ENCODE assay signal across 16 cellular contexts in genomic region chr21:45341779-45342178, GRCh38. TPM values are rescaled to one million over a fixed set of nuclear protein-coding genes. Genes with fewer than 3 reads are reported as not detected.
DNase-seq lines count a peak whose midpoint lies in the region; ATAC-seq lines count a peak whose summit lies in the region.
"Had no signal": no experiment of that assay in that cellular context is flagged by ENCODE, and none has a peak within 500 bp of the region (broad histone marks: within the 10 kb centered on the region; RNA-seq: fewer than 3 reads in every experiment).

No MANE protein-coding gene starts in this region.

- DNase-seq in G401 (ENCODE audit: low spot score) = peak; percentile 70
- peak; percentile 74 for DNase-seq in NCI-H2107 treated with DMSO at 0.1 percent for 48 hours (lab: John Stamatoyannopoulos, UW; ENCODE audit: unreplicated experiment)
- DNase-seq in astrocyte of the hippocampus (ENCODE audit: low read depth, low spot score) = peak; percentile 80
- peak; percentile 30 for DNase-seq in kidney tubule cell (ENCODE audit: low spot score)
- DNase-seq in stimulated activated naive CD4-positive, alpha-beta T cell treated with Interleukin-2 at 50 U/mL for 16 hours (lab: John Stamatoyannopoulos, UW) = no peak
- DNase-seq in DMS 273 (lab: John Stamatoyannopoulos, UW; ENCODE audit: unreplicated experiment) = no peak
- DNase-seq: activated CD8-positive, alpha-beta memory T cell treated with anti-CD3 and anti-CD28 coated beads, Interleukin-2, amount 10 ng/mL, durations not matched to agents 7 days and 5 days; endodermal cell; foreskin melanocyte; lower lobe of right lung; naive thymus-derived CD8-positive, alpha-beta T cell; NCI-H524 treated with DMSO at 0.1 percent for 48 hours; stomach; T-helper 1 cell had no signal

- no peak for ATAC-seq in GM19395 (IDR thresholded peaks at IDR 0.05; ENCODE audit: unreplicated experiment)
- ATAC-seq in HG02759 (IDR thresholded peaks at IDR 0.05; ENCODE audit: unreplicated experiment) = no peak
- ATAC-seq: activated CD8-positive, alpha-beta memory T cell treated with anti-CD3 and anti-CD28 coated beads, Interleukin-2, amount 10 ng/mL, durations not matched to agents 7 days and 5 days; lower lobe of right lung; naive thymus-derived CD8-positive, alpha-beta T cell had no signal

- in situ Hi-C loops in G401 (cut with HindIII; ENCODE audit: low sequenced_read_pairs) = no loop called here

RNA-seq across cellular contexts. Expression of gene POFUT2, which starts 54.1 kb away (rescaled TPM):
- 12.6 and 25.5 TPM in 2 replicates for total RNA-seq in G401 (2014; rRNA removed; shearing (Covaris generic))

Comparison
In these comparisons a context has a peak if more than half of its experiments do, and no peak if none do; other contexts are left out.
1. DNase-seq: peak in G401 (single experiment), NCI-H2107 treated with DMSO at 0.1 percent for 48 hours (single experiment), astrocyte of the hippocampus (single experiment) and kidney tubule cell (single experiment); none in stimulated activated naive CD4-positive, alpha-beta T cell treated with Interleukin-2 at 50 U/mL for 16 hours (single experiment) and DMS 273 (single experiment).